ENCODE assay signal across 1 cellular context in the genomic region with DNA sequence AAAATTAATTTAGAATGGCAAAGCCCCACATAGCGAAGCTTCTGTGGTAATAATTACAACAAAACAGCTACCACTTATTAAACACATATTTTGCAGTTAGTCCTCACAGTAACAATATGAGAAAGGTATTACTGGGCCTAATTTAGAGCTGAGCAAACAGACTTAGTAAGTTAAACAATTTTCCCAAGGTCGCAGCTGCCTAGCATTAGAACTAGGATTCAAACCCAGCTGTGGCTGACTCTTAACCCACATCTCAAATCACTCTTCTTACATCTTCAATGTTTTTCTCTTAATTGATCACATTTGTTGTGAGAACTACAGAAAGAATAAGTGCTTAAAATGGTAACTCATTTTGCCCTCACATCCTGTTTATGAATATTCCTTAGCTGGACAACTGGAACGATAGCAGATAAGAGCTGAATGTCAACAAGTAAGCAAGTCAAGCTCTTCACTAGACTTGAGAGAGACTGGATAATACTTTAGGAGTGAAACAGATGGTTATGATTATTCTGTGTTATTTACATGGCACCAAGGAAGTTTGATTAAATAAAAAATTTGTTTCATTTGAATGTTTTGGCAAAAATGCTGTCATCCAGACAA.
TF ChIP-seq lines count a peak whose summit lies in the region.

No MANE protein-coding gene starts in this region.

TF ChIP-seq in HepG2, 621 proteins besides CTCF, POLR2A, EP300 and RAD21 (continued from another document):
- TF ChIP-seq, protein P1, sequence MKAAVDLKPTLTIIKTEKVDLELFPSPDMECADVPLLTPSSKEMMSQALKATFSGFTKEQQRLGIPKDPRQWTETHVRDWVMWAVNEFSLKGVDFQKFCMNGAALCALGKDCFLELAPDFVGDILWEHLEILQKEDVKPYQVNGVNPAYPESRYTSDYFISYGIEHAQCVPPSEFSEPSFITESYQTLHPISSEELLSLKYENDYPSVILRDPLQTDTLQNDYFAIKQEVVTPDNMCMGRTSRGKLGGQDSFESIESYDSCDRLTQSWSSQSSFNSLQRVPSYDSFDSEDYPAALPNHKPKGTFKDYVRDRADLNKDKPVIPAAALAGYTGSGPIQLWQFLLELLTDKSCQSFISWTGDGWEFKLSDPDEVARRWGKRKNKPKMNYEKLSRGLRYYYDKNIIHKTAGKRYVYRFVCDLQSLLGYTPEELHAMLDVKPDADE (CRISPR knock-in tag; IDR thresholded peaks at IDR 0.05), result no peak
- TF ChIP-seq KMT2B (CRISPR knock-in tag; IDR thresholded peaks at IDR 0.05), result no peak
- TF ChIP-seq, protein P2, sequence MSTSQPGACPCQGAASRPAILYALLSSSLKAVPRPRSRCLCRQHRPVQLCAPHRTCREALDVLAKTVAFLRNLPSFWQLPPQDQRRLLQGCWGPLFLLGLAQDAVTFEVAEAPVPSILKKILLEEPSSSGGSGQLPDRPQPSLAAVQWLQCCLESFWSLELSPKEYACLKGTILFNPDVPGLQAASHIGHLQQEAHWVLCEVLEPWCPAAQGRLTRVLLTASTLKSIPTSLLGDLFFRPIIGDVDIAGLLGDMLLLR (CRISPR knock-in tag; IDR thresholded peaks at IDR 0.05), result no peak
- TF ChIP-seq ZNF761 (CRISPR knock-in tag; conservative IDR thresholded peaks at IDR 0.05), result no peak
- no peak; the same call in 1 of the 2 replicates for TF ChIP-seq RFXANK (CRISPR knock-in tag; IDR thresholded peaks at IDR 0.05)
- TF ChIP-seq ZNF432 (CRISPR knock-in tag; IDR thresholded peaks at IDR 0.05; ENCODE audit: borderline replicate concordance), result no peak
- TF ChIP-seq NRL (CRISPR knock-in tag; IDR thresholded peaks at IDR 0.05; ENCODE audit: borderline replicate concordance), result no peak
- TF ChIP-seq JARID2 (CRISPR knock-in tag; IDR thresholded peaks at IDR 0.05; ENCODE audit: insufficient replicate concordance), result no peak
- no peak for TF ChIP-seq SP2 (CRISPR knock-in tag; IDR thresholded peaks at IDR 0.05)
- TF ChIP-seq ZNF44 (CRISPR knock-in tag; IDR thresholded peaks at IDR 0.05), result no peak
- no peak for TF ChIP-seq JUNB (CRISPR knock-in tag; IDR thresholded peaks at IDR 0.05; ENCODE audit: borderline replicate concordance)
- TF ChIP-seq, protein P3, sequence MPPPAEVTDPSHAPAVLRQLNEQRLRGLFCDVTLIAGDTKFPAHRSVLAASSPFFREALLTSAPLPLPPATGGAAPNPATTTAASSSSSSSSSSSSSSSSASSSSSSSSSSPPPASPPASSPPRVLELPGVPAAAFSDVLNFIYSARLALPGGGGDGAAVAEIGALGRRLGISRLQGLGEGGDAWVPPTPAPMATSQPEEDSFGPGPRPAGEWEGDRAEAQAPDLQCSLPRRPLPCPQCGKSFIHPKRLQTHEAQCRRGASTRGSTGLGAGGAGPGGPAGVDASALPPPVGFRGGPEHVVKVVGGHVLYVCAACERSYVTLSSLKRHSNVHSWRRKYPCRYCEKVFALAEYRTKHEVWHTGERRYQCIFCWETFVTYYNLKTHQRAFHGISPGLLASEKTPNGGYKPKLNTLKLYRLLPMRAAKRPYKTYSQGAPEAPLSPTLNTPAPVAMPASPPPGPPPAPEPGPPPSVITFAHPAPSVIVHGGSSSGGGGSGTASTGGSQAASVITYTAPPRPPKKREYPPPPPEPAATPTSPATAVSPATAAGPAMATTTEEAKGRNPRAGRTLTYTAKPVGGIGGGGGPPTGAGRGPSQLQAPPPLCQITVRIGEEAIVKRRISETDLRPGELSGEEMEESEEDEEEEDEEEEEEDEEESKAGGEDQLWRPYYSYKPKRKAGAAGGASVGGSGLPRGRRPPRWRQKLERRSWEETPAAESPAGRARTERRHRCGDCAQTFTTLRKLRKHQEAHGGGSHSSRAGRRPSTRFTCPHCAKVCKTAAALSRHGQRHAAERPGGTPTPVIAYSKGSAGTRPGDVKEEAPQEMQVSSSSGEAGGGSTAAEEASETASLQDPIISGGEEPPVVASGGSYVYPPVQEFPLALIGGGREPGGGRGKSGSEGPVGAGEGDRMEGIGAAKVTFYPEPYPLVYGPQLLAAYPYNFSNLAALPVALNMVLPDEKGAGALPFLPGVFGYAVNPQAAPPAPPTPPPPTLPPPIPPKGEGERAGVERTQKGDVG (CRISPR knock-in tag; IDR thresholded peaks at IDR 0.05; ENCODE audit: borderline replicate concordance), result no peak
- peak; percentile 42 for TF ChIP-seq HNF4A (CRISPR knock-in tag; IDR thresholded peaks at IDR 0.05)
- TF ChIP-seq, protein P4, sequence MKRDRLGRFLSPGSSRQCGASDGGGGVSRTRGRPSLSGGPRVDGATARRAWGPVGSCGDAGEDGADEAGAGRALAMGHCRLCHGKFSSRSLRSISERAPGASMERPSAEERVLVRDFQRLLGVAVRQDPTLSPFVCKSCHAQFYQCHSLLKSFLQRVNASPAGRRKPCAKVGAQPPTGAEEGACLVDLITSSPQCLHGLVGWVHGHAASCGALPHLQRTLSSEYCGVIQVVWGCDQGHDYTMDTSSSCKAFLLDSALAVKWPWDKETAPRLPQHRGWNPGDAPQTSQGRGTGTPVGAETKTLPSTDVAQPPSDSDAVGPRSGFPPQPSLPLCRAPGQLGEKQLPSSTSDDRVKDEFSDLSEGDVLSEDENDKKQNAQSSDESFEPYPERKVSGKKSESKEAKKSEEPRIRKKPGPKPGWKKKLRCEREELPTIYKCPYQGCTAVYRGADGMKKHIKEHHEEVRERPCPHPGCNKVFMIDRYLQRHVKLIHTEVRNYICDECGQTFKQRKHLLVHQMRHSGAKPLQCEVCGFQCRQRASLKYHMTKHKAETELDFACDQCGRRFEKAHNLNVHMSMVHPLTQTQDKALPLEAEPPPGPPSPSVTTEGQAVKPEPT (CRISPR knock-in tag; IDR thresholded peaks at IDR 0.05; ENCODE audit: low read depth), result no peak
- TF ChIP-seq MYC (CRISPR knock-in tag; IDR thresholded peaks at IDR 0.05; ENCODE audit: borderline replicate concordance), result no peak
- no peak for TF ChIP-seq FOXO1 (CRISPR knock-in tag; IDR thresholded peaks at IDR 0.05)
- TF ChIP-seq, protein P5, sequence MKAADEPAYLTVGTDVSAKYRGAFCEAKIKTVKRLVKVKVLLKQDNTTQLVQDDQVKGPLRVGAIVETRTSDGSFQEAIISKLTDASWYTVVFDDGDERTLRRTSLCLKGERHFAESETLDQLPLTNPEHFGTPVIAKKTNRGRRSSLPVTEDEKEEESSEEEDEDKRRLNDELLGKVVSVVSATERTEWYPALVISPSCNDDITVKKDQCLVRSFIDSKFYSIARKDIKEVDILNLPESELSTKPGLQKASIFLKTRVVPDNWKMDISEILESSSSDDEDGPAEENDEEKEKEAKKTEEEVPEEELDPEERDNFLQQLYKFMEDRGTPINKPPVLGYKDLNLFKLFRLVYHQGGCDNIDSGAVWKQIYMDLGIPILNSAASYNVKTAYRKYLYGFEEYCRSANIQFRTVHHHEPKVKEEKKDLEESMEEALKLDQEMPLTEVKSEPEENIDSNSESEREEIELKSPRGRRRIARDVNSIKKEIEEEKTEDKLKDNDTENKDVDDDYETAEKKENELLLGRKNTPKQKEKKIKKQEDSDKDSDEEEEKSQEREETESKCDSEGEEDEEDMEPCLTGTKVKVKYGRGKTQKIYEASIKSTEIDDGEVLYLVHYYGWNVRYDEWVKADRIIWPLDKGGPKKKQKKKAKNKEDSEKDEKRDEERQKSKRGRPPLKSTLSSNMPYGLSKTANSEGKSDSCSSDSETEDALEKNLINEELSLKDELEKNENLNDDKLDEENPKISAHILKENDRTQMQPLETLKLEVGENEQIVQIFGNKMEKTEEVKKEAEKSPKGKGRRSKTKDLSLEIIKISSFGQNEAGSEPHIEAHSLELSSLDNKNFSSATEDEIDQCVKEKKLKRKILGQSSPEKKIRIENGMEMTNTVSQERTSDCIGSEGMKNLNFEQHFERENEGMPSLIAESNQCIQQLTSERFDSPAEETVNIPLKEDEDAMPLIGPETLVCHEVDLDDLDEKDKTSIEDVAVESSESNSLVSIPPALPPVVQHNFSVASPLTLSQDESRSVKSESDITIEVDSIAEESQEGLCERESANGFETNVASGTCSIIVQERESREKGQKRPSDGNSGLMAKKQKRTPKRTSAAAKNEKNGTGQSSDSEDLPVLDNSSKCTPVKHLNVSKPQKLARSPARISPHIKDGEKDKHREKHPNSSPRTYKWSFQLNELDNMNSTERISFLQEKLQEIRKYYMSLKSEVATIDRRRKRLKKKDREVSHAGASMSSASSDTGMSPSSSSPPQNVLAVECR (CRISPR knock-in tag; IDR thresholded peaks at IDR 0.05; ENCODE audit: borderline replicate concordance), result no peak
- 0 out of 2 replicates have a peak, but pooled peaks have one; percentile 8 for TF ChIP-seq ZNF17 (CRISPR knock-in tag; IDR thresholded peaks at IDR 0.05)
- TF ChIP-seq ZFP36L1 (CRISPR knock-in tag; IDR thresholded peaks at IDR 0.05), result no peak
- TF ChIP-seq, protein P6, sequence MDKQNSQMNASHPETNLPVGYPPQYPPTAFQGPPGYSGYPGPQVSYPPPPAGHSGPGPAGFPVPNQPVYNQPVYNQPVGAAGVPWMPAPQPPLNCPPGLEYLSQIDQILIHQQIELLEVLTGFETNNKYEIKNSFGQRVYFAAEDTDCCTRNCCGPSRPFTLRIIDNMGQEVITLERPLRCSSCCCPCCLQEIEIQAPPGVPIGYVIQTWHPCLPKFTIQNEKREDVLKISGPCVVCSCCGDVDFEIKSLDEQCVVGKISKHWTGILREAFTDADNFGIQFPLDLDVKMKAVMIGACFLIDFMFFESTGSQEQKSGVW (CRISPR knock-in tag; IDR thresholded peaks at IDR 0.05; ENCODE audit: borderline replicate concordance), result no peak
- TF ChIP-seq, protein P7, sequence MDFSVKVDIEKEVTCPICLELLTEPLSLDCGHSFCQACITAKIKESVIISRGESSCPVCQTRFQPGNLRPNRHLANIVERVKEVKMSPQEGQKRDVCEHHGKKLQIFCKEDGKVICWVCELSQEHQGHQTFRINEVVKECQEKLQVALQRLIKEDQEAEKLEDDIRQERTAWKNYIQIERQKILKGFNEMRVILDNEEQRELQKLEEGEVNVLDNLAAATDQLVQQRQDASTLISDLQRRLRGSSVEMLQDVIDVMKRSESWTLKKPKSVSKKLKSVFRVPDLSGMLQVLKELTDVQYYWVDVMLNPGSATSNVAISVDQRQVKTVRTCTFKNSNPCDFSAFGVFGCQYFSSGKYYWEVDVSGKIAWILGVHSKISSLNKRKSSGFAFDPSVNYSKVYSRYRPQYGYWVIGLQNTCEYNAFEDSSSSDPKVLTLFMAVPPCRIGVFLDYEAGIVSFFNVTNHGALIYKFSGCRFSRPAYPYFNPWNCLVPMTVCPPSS (IDR thresholded peaks at IDR 0.05), result no peak
- TF ChIP-seq MYNN (CRISPR knock-in tag; IDR thresholded peaks at IDR 0.05; ENCODE audit: low read depth), result no peak
- TF ChIP-seq ZSCAN25 (CRISPR knock-in tag; IDR thresholded peaks at IDR 0.05), result no peak
- no peak for TF ChIP-seq RBM22 (optimal IDR thresholded peaks at IDR 0.05; ENCODE audit: low read length)
- TF ChIP-seq KDM2A (CRISPR knock-in tag; IDR thresholded peaks at IDR 0.05; ENCODE audit: borderline replicate concordance, low read depth), result no peak
- TF ChIP-seq SALL1 (CRISPR knock-in tag; IDR thresholded peaks at IDR 0.05), result no peak; the same call in 1 of the 2 replicates
- TF ChIP-seq ELF3 (CRISPR knock-in tag; IDR thresholded peaks at IDR 0.05), result 0 out of 2 replicates have a peak, but pooled peaks have one; percentile 18
- no peak; the same call in 1 of the 2 replicates for TF ChIP-seq KDM4B (CRISPR knock-in tag; IDR thresholded peaks at IDR 0.05)
- TF ChIP-seq ZNF768 (CRISPR knock-in tag; IDR thresholded peaks at IDR 0.05), result no peak
- TF ChIP-seq MAFG (CRISPR knock-in tag; IDR thresholded peaks at IDR 0.05), result no peak
- TF ChIP-seq ZNF547 (CRISPR knock-in tag; IDR thresholded peaks at IDR 0.05), result no peak
- no peak for TF ChIP-seq ZNF788 (CRISPR knock-in tag; IDR thresholded peaks at IDR 0.05; ENCODE audit: borderline replicate concordance)
- no peak for TF ChIP-seq MAFF (IDR thresholded peaks at IDR 0.05; ENCODE audit: low read depth, low read length)
- TF ChIP-seq NCOA5 (CRISPR knock-in tag; IDR thresholded peaks at IDR 0.05), result no peak
- TF ChIP-seq ISX (CRISPR knock-in tag; conservative IDR thresholded peaks at IDR 0.05), result no peak
- TF ChIP-seq RFX1 (IDR thresholded peaks at IDR 0.05), result no peak
- TF ChIP-seq, protein P8, sequence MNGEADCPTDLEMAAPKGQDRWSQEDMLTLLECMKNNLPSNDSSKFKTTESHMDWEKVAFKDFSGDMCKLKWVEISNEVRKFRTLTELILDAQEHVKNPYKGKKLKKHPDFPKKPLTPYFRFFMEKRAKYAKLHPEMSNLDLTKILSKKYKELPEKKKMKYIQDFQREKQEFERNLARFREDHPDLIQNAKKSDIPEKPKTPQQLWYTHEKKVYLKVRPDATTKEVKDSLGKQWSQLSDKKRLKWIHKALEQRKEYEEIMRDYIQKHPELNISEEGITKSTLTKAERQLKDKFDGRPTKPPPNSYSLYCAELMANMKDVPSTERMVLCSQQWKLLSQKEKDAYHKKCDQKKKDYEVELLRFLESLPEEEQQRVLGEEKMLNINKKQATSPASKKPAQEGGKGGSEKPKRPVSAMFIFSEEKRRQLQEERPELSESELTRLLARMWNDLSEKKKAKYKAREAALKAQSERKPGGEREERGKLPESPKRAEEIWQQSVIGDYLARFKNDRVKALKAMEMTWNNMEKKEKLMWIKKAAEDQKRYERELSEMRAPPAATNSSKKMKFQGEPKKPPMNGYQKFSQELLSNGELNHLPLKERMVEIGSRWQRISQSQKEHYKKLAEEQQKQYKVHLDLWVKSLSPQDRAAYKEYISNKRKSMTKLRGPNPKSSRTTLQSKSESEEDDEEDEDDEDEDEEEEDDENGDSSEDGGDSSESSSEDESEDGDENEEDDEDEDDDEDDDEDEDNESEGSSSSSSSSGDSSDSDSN (CRISPR knock-in tag; IDR thresholded peaks at IDR 0.05), result no peak
- TF ChIP-seq, protein P9, sequence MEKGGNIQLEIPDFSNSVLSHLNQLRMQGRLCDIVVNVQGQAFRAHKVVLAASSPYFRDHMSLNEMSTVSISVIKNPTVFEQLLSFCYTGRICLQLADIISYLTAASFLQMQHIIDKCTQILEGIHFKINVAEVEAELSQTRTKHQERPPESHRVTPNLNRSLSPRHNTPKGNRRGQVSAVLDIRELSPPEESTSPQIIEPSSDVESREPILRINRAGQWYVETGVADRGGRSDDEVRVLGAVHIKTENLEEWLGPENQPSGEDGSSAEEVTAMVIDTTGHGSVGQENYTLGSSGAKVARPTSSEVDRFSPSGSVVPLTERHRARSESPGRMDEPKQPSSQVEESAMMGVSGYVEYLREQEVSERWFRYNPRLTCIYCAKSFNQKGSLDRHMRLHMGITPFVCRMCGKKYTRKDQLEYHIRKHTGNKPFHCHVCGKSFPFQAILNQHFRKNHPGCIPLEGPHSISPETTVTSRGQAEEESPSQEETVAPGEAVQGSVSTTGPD (CRISPR knock-in tag; IDR thresholded peaks at IDR 0.05), result no peak
- no peak for TF ChIP-seq ZNF431 (CRISPR knock-in tag; IDR thresholded peaks at IDR 0.05; ENCODE audit: borderline replicate concordance, low read depth)
- no peak for TF ChIP-seq ZNF615 (CRISPR knock-in tag; IDR thresholded peaks at IDR 0.05; ENCODE audit: borderline replicate concordance)
- TF ChIP-seq TMF1 (CRISPR knock-in tag; IDR thresholded peaks at IDR 0.05; ENCODE audit: low read depth), result no peak
- no peak for TF ChIP-seq TAF15 (IDR thresholded peaks at IDR 0.05; ENCODE audit: low read depth, low read length, poor library complexity, severe bottlenecking)
- no peak for TF ChIP-seq ZBTB3 (CRISPR knock-in tag; IDR thresholded peaks at IDR 0.05; ENCODE audit: borderline replicate concordance, low read depth)
- TF ChIP-seq CREM (IDR thresholded peaks at IDR 0.05), result no peak
- no peak for TF ChIP-seq CREM (CRISPR knock-in tag; IDR thresholded peaks at IDR 0.05)
- no peak for TF ChIP-seq ZNF256 (CRISPR knock-in tag; conservative IDR thresholded peaks at IDR 0.05)
- no peak for TF ChIP-seq ZNF616 (CRISPR knock-in tag; IDR thresholded peaks at IDR 0.05; ENCODE audit: low read depth)
- no peak; the same call in 1 of the 2 replicates for TF ChIP-seq ZSCAN22 (CRISPR knock-in tag; IDR thresholded peaks at IDR 0.05)
